Comparison of ENCODE assay signal across 1 cellular context in genomic region chr19:47813304-47813994, GRCh38.
TF ChIP-seq lines count a peak whose summit lies in the region.

No MANE protein-coding gene starts in this region.

TF ChIP-seq in HepG2, 621 proteins besides CTCF, POLR2A, EP300 and RAD21:
- TF ChIP-seq STAG1 (CRISPR knock-in tag; IDR thresholded peaks at IDR 0.05) (peak; percentile 48), PATZ1 (CRISPR knock-in tag; IDR thresholded peaks at IDR 0.05) (peak; percentile 39; the same call in 1 of the 2 replicates), REXO4 (CRISPR knock-in tag; IDR thresholded peaks at IDR 0.05; ENCODE audit: borderline replicate concordance) (no peak), ZFP41 (CRISPR knock-in tag; IDR thresholded peaks at IDR 0.05; ENCODE audit: borderline replicate concordance) (no peak), ZNF225 (CRISPR knock-in tag; IDR thresholded peaks at IDR 0.05) (no peak), ZNF281 (CRISPR knock-in tag; IDR thresholded peaks at IDR 0.05; ENCODE audit: borderline replicate concordance) (peak; percentile 31; the same call in 1 of the 2 replicates), CBX5 (CRISPR knock-in tag; IDR thresholded peaks at IDR 0.05; ENCODE audit: borderline replicate concordance) (no peak), ZNF691 (CRISPR knock-in tag; IDR thresholded peaks at IDR 0.05; ENCODE audit: borderline replicate concordance, low read depth) (no peak), KDM2A (CRISPR knock-in tag; IDR thresholded peaks at IDR 0.05; ENCODE audit: borderline replicate concordance, low read depth) (0 out of 2 replicates have a peak, but pooled peaks have one; percentile 38)
